1 cellular context compared by ENCODE assay signal in the genomic region with DNA sequence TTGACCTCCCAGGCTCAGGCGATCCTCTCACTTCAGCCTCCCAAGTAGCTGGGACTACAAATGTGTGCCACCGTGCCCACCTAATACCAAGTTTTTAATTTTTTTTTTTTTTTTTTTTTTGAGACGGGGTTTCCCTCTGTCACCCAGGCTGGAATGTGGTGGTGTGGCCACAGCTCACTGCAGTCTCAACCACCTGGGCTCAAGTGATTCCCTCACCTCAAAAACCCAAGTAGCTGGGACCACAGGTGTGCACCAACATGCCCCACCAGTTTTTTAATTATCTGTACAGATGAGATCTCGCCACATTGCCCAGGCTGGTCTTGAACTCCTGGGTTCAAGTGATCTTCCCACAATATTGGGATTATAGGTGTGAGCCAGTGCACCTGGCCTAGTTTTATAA.
TF ChIP-seq lines count a peak whose summit lies in the region.

No MANE protein-coding gene starts in this region.

TF ChIP-seq in GM12878, 131 proteins besides CTCF, POLR2A, EP300 and RAD21:
- TF ChIP-seq, protein P1, sequence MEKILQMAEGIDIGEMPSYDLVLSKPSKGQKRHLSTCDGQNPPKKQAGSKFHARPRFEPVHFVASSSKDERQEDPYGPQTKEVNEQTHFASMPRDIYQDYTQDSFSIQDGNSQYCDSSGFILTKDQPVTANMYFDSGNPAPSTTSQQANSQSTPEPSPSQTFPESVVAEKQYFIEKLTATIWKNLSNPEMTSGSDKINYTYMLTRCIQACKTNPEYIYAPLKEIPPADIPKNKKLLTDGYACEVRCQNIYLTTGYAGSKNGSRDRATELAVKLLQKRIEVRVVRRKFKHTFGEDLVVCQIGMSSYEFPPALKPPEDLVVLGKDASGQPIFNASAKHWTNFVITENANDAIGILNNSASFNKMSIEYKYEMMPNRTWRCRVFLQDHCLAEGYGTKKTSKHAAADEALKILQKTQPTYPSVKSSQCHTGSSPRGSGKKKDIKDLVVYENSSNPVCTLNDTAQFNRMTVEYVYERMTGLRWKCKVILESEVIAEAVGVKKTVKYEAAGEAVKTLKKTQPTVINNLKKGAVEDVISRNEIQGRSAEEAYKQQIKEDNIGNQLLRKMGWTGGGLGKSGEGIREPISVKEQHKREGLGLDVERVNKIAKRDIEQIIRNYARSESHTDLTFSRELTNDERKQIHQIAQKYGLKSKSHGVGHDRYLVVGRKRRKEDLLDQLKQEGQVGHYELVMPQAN (conservative IDR thresholded peaks at IDR 0.05): no peak
- 0 out of 2 replicates have a peak, but pooled peaks have one; percentile 14 for TF ChIP-seq RUNX3 (IDR thresholded peaks at IDR 0.05; ENCODE audit: low read length)
